ENCODE assay signal across 12 cellular contexts in genomic region chrX:120286733-120287512, GRCh38. TPM values are rescaled to one million over a fixed set of nuclear protein-coding genes. Genes with fewer than 3 reads are reported as not detected.
DNase-seq lines count a peak whose midpoint lies in the region; ATAC-seq, FAIRE-seq and TF ChIP-seq lines count a peak whose summit lies in the region.
"Had no signal": no experiment of that assay in that cellular context is flagged by ENCODE, and none has a peak within 500 bp of the region (broad histone marks: within the 10 kb centered on the region; RNA-seq: fewer than 3 reads in every experiment).

No MANE protein-coding gene starts in this region.

- no peak for TF ChIP-seq POLR2A in GM12891 (IDR thresholded peaks at IDR 0.05; ENCODE audit: low read depth, low read length)

- DNase-seq in GM12891 (ENCODE audit: insufficient read length, low spot score) (no peak), RPMI8226 (no peak), NCI-H1048 (lab: John Stamatoyannopoulos, UW) (no peak), NCI-H82 (lab: John Stamatoyannopoulos, UW) (no peak)
- DNase-seq: NCI-H2107 had no signal

- peak; percentile 53 for ATAC-seq in GM19397 (IDR thresholded peaks at IDR 0.05; ENCODE audit: unreplicated experiment)
- ATAC-seq in HG02759 (IDR thresholded peaks at IDR 0.05; ENCODE audit: unreplicated experiment) = peak; percentile 46
- peak; percentile 35 for ATAC-seq in HG03571 (IDR thresholded peaks at IDR 0.05; ENCODE audit: unreplicated experiment)
- ATAC-seq in GM18870 (IDR thresholded peaks at IDR 0.05; ENCODE audit: unreplicated experiment) = no peak
- ATAC-seq: activated naive CD4-positive, alpha-beta T cell treated with anti-CD3 and anti-CD28 coated beads, Interleukin-2, amount 50 U/mL, for 72 hours had no signal

- peak; percentile 33 for FAIRE-seq in GM12891 (lab: Jason Lieb, UNC)
- FAIRE-seq: H54, keratinocyte had no signal

TF ChIP-seq in GM12891, 5 proteins besides CTCF, POLR2A, EP300 and RAD21:
- TF ChIP-seq PAX5 (IDR thresholded peaks at IDR 0.05; ENCODE audit: insufficient read depth, low read length, severe bottlenecking) (no peak), POU2F2 (IDR thresholded peaks at IDR 0.05; ENCODE audit: low read depth, low read length) (no peak), SPI1 (IDR thresholded peaks at IDR 0.05; ENCODE audit: low read depth, low read length) (0 out of 2 replicates have a peak, but pooled peaks have one; percentile 26)

RNA-seq across cellular contexts. Expression of gene TMEM255A, which starts 24.3 kb away (rescaled TPM):
- polyA plus RNA-seq in GM12891 (2012; ENCODE audit: low read depth, missing spikeins) = 0.15 TPM

RNA-seq across cellular contexts. Expression of gene ZBTB33, which starts 36.3 kb away (rescaled TPM):
- polyA plus RNA-seq in GM12891 (2012; ENCODE audit: low read depth, missing spikeins) = 8.4 TPM
